ENCODE assay signal across 8 cellular contexts in the genomic region with DNA sequence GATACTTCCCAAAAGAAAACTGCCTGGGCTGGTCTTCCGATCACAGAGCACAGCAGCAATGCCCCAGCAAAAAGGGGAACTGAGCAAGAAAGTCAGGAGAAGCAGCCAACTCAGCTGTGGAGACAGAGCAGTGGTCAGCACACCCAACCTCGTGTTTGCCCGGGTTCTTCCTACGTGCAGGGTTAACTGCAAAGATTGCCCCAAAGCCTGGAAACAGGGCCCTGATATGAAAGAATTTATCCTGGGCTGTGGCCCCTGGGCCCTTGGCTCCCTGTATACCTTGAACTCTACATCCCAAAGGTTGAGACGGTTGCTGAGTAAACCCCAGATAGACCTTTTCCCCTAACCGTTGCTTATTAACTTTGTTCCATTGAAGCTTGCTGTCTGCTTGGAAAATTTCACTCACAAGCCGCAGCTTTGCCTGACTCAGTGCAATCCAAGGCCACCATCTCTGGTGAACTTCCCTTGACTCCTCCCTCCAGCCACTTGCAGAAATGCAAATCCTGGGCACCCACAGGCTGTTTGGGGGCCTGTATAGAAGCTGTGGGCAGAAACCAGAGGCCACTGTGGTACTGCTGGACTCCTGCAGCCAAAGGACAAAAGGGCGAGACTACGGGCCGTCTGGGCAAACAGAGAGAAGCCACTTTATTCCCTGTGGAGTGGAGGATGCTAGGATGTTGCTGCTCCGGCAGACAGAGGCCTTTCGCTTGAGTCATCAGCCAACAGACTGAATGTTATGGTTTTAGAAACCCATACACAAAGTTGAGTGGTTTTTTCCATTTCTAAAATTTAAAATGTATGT. TPM values are rescaled to one million over a fixed set of nuclear protein-coding genes. Genes with fewer than 3 reads are reported as not detected.
DNase-seq lines count a peak whose midpoint lies in the region; ATAC-seq, FAIRE-seq and TF ChIP-seq lines count a peak whose summit lies in the region.

No MANE protein-coding gene starts in this region.

- TF ChIP-seq RAD21 in K562 (CRISPR knock-in tag; conservative IDR thresholded peaks at IDR 0.05 in 1 of 2, IDR thresholded peaks at IDR 0.05 in 1 of 2) = no peak

- FAIRE-seq in GM12891 (lab: Jason Lieb, UNC) (peak; percentile 87), K562 (lab: Jason Lieb, UNC) (no peak)

- no peak overlapping the region for H2BK15ac ChIP-seq in mesendoderm (replicated peaks; ENCODE audit: low read depth)

- no peak overlapping the region for H4K5ac ChIP-seq in mesendoderm (ENCODE audit: low read length)

- 0% methylated on average over 12 of the region's 12 CpGs for WGBS in K562 (ENCODE audit: insufficient coverage, low coverage, missing lambda C conversion rate)
- WGBS in mesendoderm (ENCODE audit: extremely low coverage, insufficient coverage, low lambda C conversion rate) = no CpG with 5 or more reads among the region's 12 CpGs

- intact Hi-C loops in K562 (cut with micrococcal nuclease) = no loop called here

- H3K56ac ChIP-seq in mesendoderm (ENCODE audit: low read length) = peak overlapping the region; percentile 84

- no peak for TF ChIP-seq POLR2A in GM12891 (IDR thresholded peaks at IDR 0.05; ENCODE audit: low read depth, low read length)
- no peak for TF ChIP-seq POLR2A in K562 (conservative IDR thresholded peaks at IDR 0.05)

- H2BK120ac ChIP-seq in mesendoderm (ENCODE audit: low read depth, low read length) = peak overlapping the region; percentile 64

- POLR2A ChIA-PET in K562 (lab: Yijun Ruan, JAX) = no interaction called here

- no peaks in the 10 kb centered on the region for H4K20me1 ChIP-seq in K562 (replicated peaks; ENCODE audit: control insufficient read depth, insufficient read depth, low read length)

- in situ Hi-C loops in KBM-7 (cut with MboI; ENCODE audit: low pct_unique_long_range_greater_than_20kb, low sequenced_read_pairs) = no loop called here
- in situ Hi-C loops in K562 (cut with MboI) = no loop called here

- H3K4me1 ChIP-seq in K562 (replicated peaks in 1 of 2; ENCODE audit: control insufficient read depth in 2 of 2, insufficient read depth in 2 of 2, low read length in 2 of 2) = no peaks in the 10 kb centered on the region
- H3K4me1 ChIP-seq in mesendoderm (ENCODE audit: control insufficient read depth, low read depth, low read length) = peaks cover 48% of the 10 kb centered on the region

- H3K23ac ChIP-seq in mesendoderm (ENCODE audit: low read length) = peak overlapping the region; percentile 98

- H3K4ac ChIP-seq in mesendoderm (ENCODE audit: low read depth, low read length) = peak overlapping the region; percentile 96

- TF ChIP-seq EP300 in K562 (IDR thresholded peaks at IDR 0.05; ENCODE audit: low read length) = no peak

- H3K9ac ChIP-seq in K562 (ENCODE audit: insufficient read depth in 1 of 2, low read depth in 2 of 2, low read length in 2 of 2) = no peak overlapping the region
- peak overlapping the region; percentile 50 for H3K9ac ChIP-seq in mesendoderm (ENCODE audit: low read length)

- TF ChIP-seq CTCF in K562 (IDR thresholded peaks at IDR 0.05 in 2 of 3, conservative IDR thresholded peaks at IDR 0.05 in 1 of 3; ENCODE audit: insufficient read depth in 2 of 3, low read depth in 1 of 3, low read length in 3 of 3) = no peak

- H3K79me2 ChIP-seq in K562 (ENCODE audit: control insufficient read depth, insufficient read depth, low read length) (no peaks in the 10 kb centered on the region), mesendoderm (ENCODE audit: control insufficient read depth, insufficient read depth, low read length) (peaks cover 1% of the 10 kb centered on the region)

- DNase-seq in GM12891 (ENCODE audit: insufficient read length, low spot score) (no peak), KBM-7 (peak; percentile 60), K562 (ENCODE audit: extremely low read depth in 1 of 4, low spot score in 3 of 4) (no peak), mesendoderm (peak; percentile 88), activated gamma-delta T cell treated with Interleukin-2 at 50 U/mL for 16 hours (no peak), NCI-H2227 (lab: John Stamatoyannopoulos, UW; ENCODE audit: unreplicated experiment) (no peak), SK-N-DZ (ENCODE audit: low spot score) (no peak)

- H3K27me3 ChIP-seq in K562 (ENCODE audit: control insufficient read depth in 2 of 2, insufficient read depth in 2 of 2, low read length in 2 of 2) (peaks cover 0 to 4% of the 10 kb centered on the region in 2 experiments; a peak in 1 of 5 replicates), mesendoderm (ENCODE audit: insufficient read depth, low read length, poor library complexity) (no peaks in the 10 kb centered on the region)

- H3K27ac ChIP-seq in K562 (ENCODE audit: extremely low read depth, low read depth, low read length) (no peak overlapping the region), mesendoderm (ENCODE audit: low read depth, low read length) (peak overlapping the region; percentile 81)

- peak overlapping the region; percentile 55 for H3K18ac ChIP-seq in mesendoderm (ENCODE audit: low read length)

- CTCF ChIA-PET in K562 (lab: Yijun Ruan, JAX; ENCODE audit: low intra/inter-chr PET ratio) = no interaction called here

- H2AK5ac ChIP-seq in mesendoderm (ENCODE audit: low read length) = peak overlapping the region; percentile 55

- H3K9me1 ChIP-seq in K562 (ENCODE audit: control insufficient read depth, insufficient read depth, low read length) = no peaks in the 10 kb centered on the region

- no peak overlapping the region for H4K8ac ChIP-seq in mesendoderm (ENCODE audit: low read depth, low read length)

- H3K4me3 ChIP-seq in K562 (no peak overlapping the region), mesendoderm (ENCODE audit: low read length) (no peak overlapping the region)

- no peaks in the 10 kb centered on the region for H3K36me3 ChIP-seq in K562 (ENCODE audit: control insufficient read depth, insufficient read depth, low read length)
- no peaks in the 10 kb centered on the region for H3K36me3 ChIP-seq in mesendoderm (ENCODE audit: control insufficient read depth, insufficient read depth, low read length)

- H3K4me2 ChIP-seq in K562 (ENCODE audit: insufficient read depth, low read length) (no peak overlapping the region), mesendoderm (ENCODE audit: low read length) (no peak overlapping the region)

- ATAC-seq in GM21737 (IDR thresholded peaks at IDR 0.05; ENCODE audit: unreplicated experiment) (peak; percentile 70), K562 (no peak)

- no peaks in the 10 kb centered on the region for H3K9me3 ChIP-seq in K562 (replicated peaks; ENCODE audit: control insufficient read depth, insufficient read depth, low read depth, low read length)

- H2BK5ac ChIP-seq in mesendoderm (ENCODE audit: low read length) = peak overlapping the region; percentile 89

- no TSS peak for BruUV-seq in K562 (replicated peaks; lab: Mats Ljungman, UMichigan)

- H2AFZ ChIP-seq in K562 (ENCODE audit: low read depth, low read length) = no peak overlapping the region

- H3K79me1 ChIP-seq in mesendoderm (ENCODE audit: low read length) = peaks cover 4% of the 10 kb centered on the region

TF ChIP-seq in GM12891, 5 proteins besides CTCF, POLR2A, EP300 and RAD21:
- TF ChIP-seq SPI1 (IDR thresholded peaks at IDR 0.05; ENCODE audit: low read depth, low read length) = peak; percentile 97
- TF ChIP-seq TAF1 (IDR thresholded peaks at IDR 0.05; ENCODE audit: low read depth, low read length) = no peak
- TF ChIP-seq PAX5 (IDR thresholded peaks at IDR 0.05; ENCODE audit: insufficient read depth, low read length, severe bottlenecking) = no peak
- peak; percentile 69; the same call in 1 of the 2 replicates for TF ChIP-seq POU2F2 (IDR thresholded peaks at IDR 0.05; ENCODE audit: low read depth, low read length)
- TF ChIP-seq POLR2AphosphoS5 (IDR thresholded peaks at IDR 0.05; ENCODE audit: low read depth, low read length) = no peak
TF ChIP-seq in GM12891: peak in this region for 2.

TF ChIP-seq in K562, 482 proteins besides CTCF, POLR2A, EP300 and RAD21:
- TF ChIP-seq SRSF1 (IDR thresholded peaks at IDR 0.05; ENCODE audit: low read depth, low read length) (no peak), SPI1 (IDR thresholded peaks at IDR 0.05; ENCODE audit: borderline replicate concordance, low read depth, low read length) (peak; percentile 43; the same call in 1 of the 2 replicates)

RNA-seq across cellular contexts. Expression of a gene that starts 18.2 kb away (rescaled TPM):
- polyA plus RNA-seq in GM12891 (2012; ENCODE audit: low read depth, missing spikeins) = 0.55 TPM
- total RNA-seq in K562 (2011; cell fraction: chromatin; rRNA removed; ENCODE audit: low replicate concordance) = not detected in 2 replicates
- total RNA-seq in K562 (2011; cell fraction: nucleolus; rRNA removed) = not detected in 2 replicates
- not detected in 2 replicates for total RNA-seq in K562 (2011; cell fraction: nucleoplasm; rRNA removed)
- 0.05 TPM in 1 of 2 replicates, not detected in the other for total RNA-seq in K562 (2014; rRNA removed)
- not detected in 2 replicates for total RNA-seq in K562 (2014; rRNA removed; fragmentation: Illumina TruSeq; extraction: Trizol)
- not detected in 2 replicates for total RNA-seq in K562 (2015; rRNA removed; fragmentation: Illumina TruSeq; extraction: Trizol)
- total RNA-seq in K562 (2021) = 0.13 and 0.31 TPM in 2 replicates
- polyA plus RNA-seq in K562 (2011; rRNA removed) = not detected in 2 replicates
- 0.01 and 0.04 TPM in 2 replicates for polyA plus RNA-seq in K562 (2011; cell fraction: cytosol; rRNA removed)
- not detected in 2 replicates for polyA plus RNA-seq in K562 (2011; cell fraction: nucleus; rRNA removed)
- polyA plus RNA-seq in K562 (2012) = 0.01 and 0.06 TPM in 2 replicates
- 0.15 TPM in 1 of 2 replicates, not detected in the other for polyA plus RNA-seq in K562 (2014; fragmentation: Illumina TruSeq; extraction: Trizol)
- not detected for polyA plus RNA-seq in K562 (2014; fragmentation: Nextera tagmentation; extraction: Ambion mirVana)
- 0.16 TPM in 1 of 2 replicates, not detected in the other for polyA plus RNA-seq in K562 (2014; rRNA removed)
- not detected in 2 replicates for polyA minus RNA-seq in K562 (2011; rRNA and poly(A)+ RNA removed)
- not detected in 2 replicates for polyA minus RNA-seq in K562 (2011; cell fraction: cytosol; rRNA and poly(A)+ RNA removed)
- not detected in 2 replicates for polyA minus RNA-seq in K562 (2011; cell fraction: nucleus; rRNA and poly(A)+ RNA removed)
- 25.9 TPM for polyA plus RNA-seq in mesendoderm (2013, experiment 1 of 2)
- polyA plus RNA-seq in mesendoderm (2013, experiment 2 of 2) = 23.7 TPM
- polyA plus RNA-seq in SK-N-DZ (2014; cell fraction: cytosol; rRNA removed) = 47.9 and 51.4 TPM in 2 replicates
- 28.9 and 30.8 TPM in 2 replicates for polyA plus RNA-seq in SK-N-DZ (2014; cell fraction: nucleus; rRNA removed)

Comparison
In these comparisons a context has a peak if more than half of its experiments do, and no peak if none do; other contexts are left out.
1. DNase-seq: peak in KBM-7 (single experiment) and mesendoderm (single experiment); none in GM12891 (single experiment), K562 (0 of 4), activated gamma-delta T cell treated with Interleukin-2 at 50 U/mL for 16 hours (single experiment), NCI-H2227 (single experiment) and SK-N-DZ (single experiment).